8 cellular contexts compared by ENCODE assay signal in the genomic region with DNA sequence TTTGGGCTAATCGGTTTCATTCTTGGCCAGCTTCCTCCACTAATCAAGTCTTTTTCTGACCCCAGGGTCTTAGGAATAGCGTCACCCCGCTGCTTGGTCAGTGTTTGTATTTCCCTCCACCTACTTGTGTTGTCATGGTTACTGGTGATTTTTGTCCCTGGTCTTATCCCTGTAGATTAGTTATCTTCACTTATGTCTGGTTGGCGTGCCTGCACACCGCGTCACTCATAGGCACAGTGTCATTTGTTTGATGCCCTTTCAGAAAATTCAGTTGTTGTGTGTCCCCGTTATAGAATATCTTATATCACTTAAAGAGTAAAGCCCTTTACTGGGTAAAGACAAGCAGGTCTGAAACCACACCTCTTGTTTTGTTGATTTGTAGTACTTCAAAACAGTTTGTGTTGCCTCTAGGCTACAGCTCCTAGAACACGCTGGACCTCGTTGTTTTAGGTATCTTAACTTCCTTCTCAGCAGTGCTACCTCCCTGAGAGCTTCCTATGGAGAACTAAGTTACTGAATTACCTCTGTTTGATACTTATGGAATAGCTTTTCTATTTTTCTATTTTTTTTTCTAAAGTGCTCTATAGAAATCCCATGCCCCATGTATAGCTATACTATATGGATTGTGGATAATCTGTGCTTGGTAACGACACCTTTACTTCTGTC. TPM values are rescaled to one million over a fixed set of nuclear protein-coding genes. Genes with fewer than 3 reads are reported as not detected.
DNase-seq lines count a peak whose midpoint lies in the region; ATAC-seq and TF ChIP-seq lines count a peak whose summit lies in the region.

No MANE protein-coding gene starts in this region.

- DNase-seq in activated T-cell treated with anti-CD3 and anti-CD28 coated beads, Interleukin-2, amount 50 U/mL, for 4 hours, result no peak
- no peak for DNase-seq in activated T-cell treated with anti-CD3 and anti-CD28 coated beads, Interleukin-2, amount 50 U/mL, for 48 hours
- DNase-seq in MG63, result no peak
- no peak for DNase-seq in activated naive CD4-positive, alpha-beta T cell treated with anti-CD3 and anti-CD28 coated beads, Interleukin-2, amount 50 U/mL, for 72 hours (ENCODE audit: low spot score in 2 of 2)
- peak; percentile 36 to 84 for DNase-seq in cardiac muscle cell (ENCODE audit: low read depth in 1 of 2, low spot score in 1 of 2)
- peak; percentile 67 to 92 for DNase-seq in trophoblast cell
- DNase-seq in COLO829 (ENCODE audit: low spot score), result no peak

- H3K9me3 Mint-ChIP-seq in activated T-cell treated with anti-CD3 and anti-CD28 coated beads, Interleukin-2, amount 50 U/mL, for 4 hours, result no peaks in the 10 kb centered on the region
- H3K9me3 Mint-ChIP-seq in activated naive CD4-positive, alpha-beta T cell treated with anti-CD3 and anti-CD28 coated beads, Interleukin-2, amount 50 U/mL, for 72 hours, result no peaks in the 10 kb centered on the region

- H3K4me3 Mint-ChIP-seq in activated T-cell treated with anti-CD3 and anti-CD28 coated beads, Interleukin-2, amount 50 U/mL, for 4 hours, result peak overlapping the region; percentile 95

- no peak overlapping the region for H3K14ac ChIP-seq in trophoblast cell (ENCODE audit: low read length)

- peak overlapping the region; percentile 20 for H3K4ac ChIP-seq in trophoblast cell (ENCODE audit: low read depth, low read length)

- H3K4me1 ChIP-seq in cardiac muscle cell (ENCODE audit: low read depth) (peaks cover 13% of the 10 kb centered on the region), trophoblast cell (ENCODE audit: control insufficient read depth in 1 of 2, insufficient read depth in 2 of 2, low read length in 2 of 2) (no peaks in the 10 kb centered on the region)

- no peaks in the 10 kb centered on the region for H3K36me3 Mint-ChIP-seq in activated T-cell treated with anti-CD3 and anti-CD28 coated beads, Interleukin-2, amount 50 U/mL, for 4 hours (ENCODE audit: insufficient read depth)
- peaks cover 5 to 14% of the 10 kb centered on the region in 2 donors for H3K36me3 Mint-ChIP-seq in activated naive CD4-positive, alpha-beta T cell treated with anti-CD3 and anti-CD28 coated beads, Interleukin-2, amount 50 U/mL, for 72 hours

- H2AFZ ChIP-seq in trophoblast cell (ENCODE audit: insufficient read depth, low read length, poor library complexity), result peak overlapping the region; percentile 93

- no peak overlapping the region for H2AK5ac ChIP-seq in trophoblast cell (ENCODE audit: low read length)

- H3K27ac Mint-ChIP-seq in activated naive CD4-positive, alpha-beta T cell treated with anti-CD3 and anti-CD28 coated beads, Interleukin-2, amount 50 U/mL, for 72 hours, result peak overlapping the region; percentile 39 to 95

- H3K9ac ChIP-seq in trophoblast cell (ENCODE audit: low read length), result peak overlapping the region; percentile 91

- H3K4me1 Mint-ChIP-seq in activated T-cell treated with anti-CD3 and anti-CD28 coated beads, Interleukin-2, amount 50 U/mL, for 4 hours (ENCODE audit: low read depth), result peaks cover 23% of the 10 kb centered on the region

- H3K4me2 ChIP-seq in trophoblast cell (ENCODE audit: low read length), result peak overlapping the region; percentile 87

- H2BK5ac ChIP-seq in trophoblast cell (ENCODE audit: low read depth, low read length, poor library complexity), result no peak overlapping the region

- peaks cover 5% of the 10 kb centered on the region for H3K79me1 ChIP-seq in trophoblast cell (ENCODE audit: low read length)

- no peak overlapping the region for H2BK12ac ChIP-seq in trophoblast cell (ENCODE audit: low read length)

- H3K27ac ChIP-seq in cardiac muscle cell (peak overlapping the region; percentile 92), trophoblast cell (ENCODE audit: low read depth, low read length) (no peak overlapping the region)

- H3K27me3 ChIP-seq in MG63 (no peaks in the 10 kb centered on the region), cardiac muscle cell (no peaks in the 10 kb centered on the region), trophoblast cell (ENCODE audit: insufficient read depth, low read length) (no peaks in the 10 kb centered on the region)

- H3K27me3 Mint-ChIP-seq in activated T-cell treated with anti-CD3 and anti-CD28 coated beads, Interleukin-2, amount 50 U/mL, for 4 hours (ENCODE audit: low read depth), result no peaks in the 10 kb centered on the region

- H3K36me3 ChIP-seq in MG63, result peaks cover 3% of the 10 kb centered on the region; the same call in 1 of the 2 replicates
- no peaks in the 10 kb centered on the region for H3K36me3 ChIP-seq in cardiac muscle cell
- no peaks in the 10 kb centered on the region for H3K36me3 ChIP-seq in trophoblast cell (ENCODE audit: control insufficient read depth in 1 of 2, insufficient read depth in 2 of 2, low read length in 2 of 2)

- no peak for TF ChIP-seq CTCF in cardiac muscle cell (IDR thresholded peaks at IDR 0.05; ENCODE audit: low read depth, low read length)

- no peak overlapping the region for H4K91ac ChIP-seq in trophoblast cell (ENCODE audit: low read depth, low read length)

- WGBS in trophoblast cell (ENCODE audit: extremely low coverage, insufficient coverage, insufficient read length), result no CpG with 5 or more reads among the region's 10 CpGs

- peak overlapping the region; percentile 89 for H4K8ac ChIP-seq in trophoblast cell (ENCODE audit: low read depth, low read length)

- no peak overlapping the region for H2BK120ac ChIP-seq in trophoblast cell (ENCODE audit: insufficient read depth, low read length, poor library complexity)

- ATAC-seq in activated T-cell treated with anti-CD3 and anti-CD28 coated beads, Interleukin-2, amount 50 U/mL, for 4 hours, result no peak
- ATAC-seq in activated naive CD4-positive, alpha-beta T cell treated with anti-CD3 and anti-CD28 coated beads, Interleukin-2, amount 50 U/mL, for 72 hours, result peak in 1 of 2 donors; percentile 39
- ATAC-seq in GM18517 (IDR thresholded peaks at IDR 0.05; ENCODE audit: unreplicated experiment), result no peak

- no peak overlapping the region for H3K23ac ChIP-seq in trophoblast cell (ENCODE audit: low read length)

- no peaks in the 10 kb centered on the region for H3K9me3 ChIP-seq in MG63
- H3K9me3 ChIP-seq in cardiac muscle cell (ENCODE audit: low read depth), result no peaks in the 10 kb centered on the region
- no peaks in the 10 kb centered on the region for H3K9me3 ChIP-seq in trophoblast cell (ENCODE audit: insufficient read depth, low read depth, low read length)

- H4K12ac ChIP-seq in trophoblast cell (ENCODE audit: low read depth, low read length), result no peak overlapping the region

- peak overlapping the region; percentile 95 for H3K4me3 ChIP-seq in MG63
- H3K4me3 ChIP-seq in cardiac muscle cell, result peak overlapping the region; percentile 83
- H3K4me3 ChIP-seq in trophoblast cell (ENCODE audit: low read depth, low read length), result peak overlapping the region; percentile 99

- H3K79me2 ChIP-seq in trophoblast cell (ENCODE audit: control insufficient read depth, insufficient read depth, low read length, poor library complexity), result peaks cover 5% of the 10 kb centered on the region

- H3K18ac ChIP-seq in trophoblast cell (ENCODE audit: low read length), result no peak overlapping the region

RNA-seq across cellular contexts. Expression of gene PPP1R12B, which starts 0.9 kb away (rescaled TPM):
- 1 to 10 TPM; 4.7 to 8.1 (median 5.4) TPM for total RNA-seq in activated T-cell treated with anti-CD3 and anti-CD28 coated beads, Interleukin-2, amount 50 U/mL, for 4 hours
- 15.4 and 20.3 TPM in 2 replicates for total RNA-seq in MG63 (2014; rRNA removed; shearing (Covaris generic); ENCODE audit: low replicate concordance)
- 10 to 100 TPM; 21.5 to 28.6 TPM for total RNA-seq in activated naive CD4-positive, alpha-beta T cell treated with anti-CD3 and anti-CD28 coated beads, Interleukin-2, amount 50 U/mL, for 72 hours
- 203 and 340 TPM in 2 replicates for total RNA-seq in cardiac muscle cell
- polyA plus RNA-seq in cardiac muscle cell, result 109 and 156 TPM in 2 replicates
- polyA plus RNA-seq in trophoblast cell (2013), result 9.0 and 9.4 TPM in 2 replicates

RNA-seq across cellular contexts. Expression of gene UBE2T, which starts 7.7 kb away (rescaled TPM):
- 10 to 100 TPM; 45.2 to 62.3 (median 60.6) TPM for total RNA-seq in activated T-cell treated with anti-CD3 and anti-CD28 coated beads, Interleukin-2, amount 50 U/mL, for 4 hours
- 83.6 and 111 TPM in 2 replicates for total RNA-seq in MG63 (2014; rRNA removed; shearing (Covaris generic); ENCODE audit: low replicate concordance)
- 100 to 1,000 TPM in 1 of 2 donors, 10 to 100 TPM in 1; 79.7 to 166 TPM for total RNA-seq in activated naive CD4-positive, alpha-beta T cell treated with anti-CD3 and anti-CD28 coated beads, Interleukin-2, amount 50 U/mL, for 72 hours
- 24.0 and 39.2 TPM in 2 replicates for total RNA-seq in cardiac muscle cell
- 35.2 and 84.0 TPM in 2 replicates for polyA plus RNA-seq in cardiac muscle cell
- 44.5 and 45.0 TPM in 2 replicates for polyA plus RNA-seq in trophoblast cell (2013)

Comparison
In these comparisons a context has a peak if more than half of its experiments do, and no peak if none do; other contexts are left out.
1. DNase-seq: peak in cardiac muscle cell (2 of 2) and trophoblast cell (2 of 2); none in activated T-cell treated with anti-CD3 and anti-CD28 coated beads, Interleukin-2, amount 50 U/mL, for 4 hours (single experiment), activated T-cell treated with anti-CD3 and anti-CD28 coated beads, Interleukin-2, amount 50 U/mL, for 48 hours (0 of 2), MG63 (single experiment), activated naive CD4-positive, alpha-beta T cell treated with anti-CD3 and anti-CD28 coated beads, Interleukin-2, amount 50 U/mL, for 72 hours (0 of 2) and COLO829 (single experiment).
2. Peak in every context shown above with its lines, with median percentiles within 50 percentile points of each other: H3K4me3 ChIP-seq.